In genomic region chr6:159761873-159762680, GRCh38 we compare ENCODE assay signal across 1 cellular context.
TF ChIP-seq lines count a peak whose summit lies in the region.

Gene ACAT2, plus strand, starts transcription at chr6:159762045. Its CDS starts 43 bp downstream, at chr6:159762088.

TF ChIP-seq in K562, 482 proteins besides CTCF, POLR2A, EP300 and RAD21 (continued from another document and continues in another):
- TF ChIP-seq ZBTB11 (CRISPR knock-in tag; IDR thresholded peaks at IDR 0.05): peak in 1 of 3 experiments; percentile 5; a peak in 1 of 6 replicates
- no peak for TF ChIP-seq NCOR1 (IDR thresholded peaks at IDR 0.05)
- TF ChIP-seq SP1 (CRISPR knock-in tag; IDR thresholded peaks at IDR 0.05): peak; percentile 84
- TF ChIP-seq RBM25 (IDR thresholded peaks at IDR 0.05; ENCODE audit: low read depth, low read length, severe bottlenecking): peak; percentile 93
- no peak for TF ChIP-seq DDX20 (tag; IDR thresholded peaks at IDR 0.05; ENCODE audit: low read depth)
- peak; percentile 78 to 89 for TF ChIP-seq MAZ (CRISPR knock-in tag; conservative IDR thresholded peaks at IDR 0.05 in 1 of 2, IDR thresholded peaks at IDR 0.05 in 1 of 2)
- TF ChIP-seq SMARCA5 (IDR thresholded peaks at IDR 0.05): no peak
- no peak for TF ChIP-seq ZNF584 (CRISPR knock-in tag; IDR thresholded peaks at IDR 0.05; ENCODE audit: low read depth)
- peak; percentile 71; the same call in 1 of the 2 replicates for TF ChIP-seq CREB3L1 (IDR thresholded peaks at IDR 0.05; ENCODE audit: borderline replicate concordance, low read depth)
- no peak for TF ChIP-seq DIDO1 (tag; IDR thresholded peaks at IDR 0.05; ENCODE audit: low read depth)
- TF ChIP-seq BCL6 (CRISPR knock-in tag; IDR thresholded peaks at IDR 0.05): no peak
- TF ChIP-seq FOXA1 (IDR thresholded peaks at IDR 0.05; ENCODE audit: borderline replicate concordance): no peak
- TF ChIP-seq ZNF253 (CRISPR knock-in tag; conservative IDR thresholded peaks at IDR 0.05): no peak
- no peak for TF ChIP-seq MCM2 (IDR thresholded peaks at IDR 0.05; ENCODE audit: low read depth)
- TF ChIP-seq EGR1 (conservative IDR thresholded peaks at IDR 0.05): no peak
- TF ChIP-seq TEAD4 (IDR thresholded peaks at IDR 0.05; ENCODE audit: low read length): no peak; the same call in 1 of the 2 replicates
- no peak for TF ChIP-seq TEAD4 (CRISPR knock-in tag; IDR thresholded peaks at IDR 0.05; ENCODE audit: borderline replicate concordance)
- no peak for TF ChIP-seq ZNF324 (CRISPR knock-in tag; IDR thresholded peaks at IDR 0.05)
- no peak for TF ChIP-seq BCLAF1 (IDR thresholded peaks at IDR 0.05; ENCODE audit: borderline replicate concordance in 1 of 2, control insufficient read depth in 1 of 2, low read depth in 2 of 2, low read length in 1 of 2)
- TF ChIP-seq TAL1 (IDR thresholded peaks at IDR 0.05): no peak
- no peak for TF ChIP-seq HNRNPUL1 (IDR thresholded peaks at IDR 0.05; ENCODE audit: low read length)
- TF ChIP-seq ZNF347 (CRISPR knock-in tag; IDR thresholded peaks at IDR 0.05; ENCODE audit: low read depth): no peak
- no peak for TF ChIP-seq THRA (IDR thresholded peaks at IDR 0.05)
- no peak for TF ChIP-seq E2F5 (CRISPR knock-in tag; IDR thresholded peaks at IDR 0.05)
- TF ChIP-seq TRIM24 (IDR thresholded peaks at IDR 0.05): no peak
- TF ChIP-seq ZNF436 (CRISPR knock-in tag; IDR thresholded peaks at IDR 0.05): no peak
- TF ChIP-seq ZNF316 (IDR thresholded peaks at IDR 0.05): no peak
- TF ChIP-seq FOXO4 (CRISPR knock-in tag; IDR thresholded peaks at IDR 0.05): no peak
- no peak for TF ChIP-seq SIRT6 (IDR thresholded peaks at IDR 0.05; ENCODE audit: low read depth, low read length)
- TF ChIP-seq NCOA1 (IDR thresholded peaks at IDR 0.05; ENCODE audit: low read depth): no peak
- TF ChIP-seq PREB (CRISPR knock-in tag; IDR thresholded peaks at IDR 0.05): no peak
- no peak for TF ChIP-seq ETV1 (tag; conservative IDR thresholded peaks at IDR 0.05; ENCODE audit: low read depth)
- 0 out of 2 replicates have a peak, but pooled peaks have one; percentile 31 for TF ChIP-seq SPI1 (IDR thresholded peaks at IDR 0.05; ENCODE audit: borderline replicate concordance, low read depth, low read length)
- TF ChIP-seq CHD2 (IDR thresholded peaks at IDR 0.05; ENCODE audit: low read depth, low read length): peak; percentile 86
- TF ChIP-seq ZNF561 (CRISPR knock-in tag; conservative IDR thresholded peaks at IDR 0.05): no peak
- TF ChIP-seq ZNF449 (CRISPR knock-in tag; IDR thresholded peaks at IDR 0.05): no peak
- no peak for TF ChIP-seq MEF2A (IDR thresholded peaks at IDR 0.05; ENCODE audit: control insufficient read depth, low read depth, low read length)
- no peak for TF ChIP-seq TSHZ1 (CRISPR knock-in tag; IDR thresholded peaks at IDR 0.05)
- TF ChIP-seq STAT6 (CRISPR knock-in tag; IDR thresholded peaks at IDR 0.05): peak; percentile 46; the same call in 1 of the 2 replicates
